Comparison of ENCODE assay signal across 8 cellular contexts in the genomic region with DNA sequence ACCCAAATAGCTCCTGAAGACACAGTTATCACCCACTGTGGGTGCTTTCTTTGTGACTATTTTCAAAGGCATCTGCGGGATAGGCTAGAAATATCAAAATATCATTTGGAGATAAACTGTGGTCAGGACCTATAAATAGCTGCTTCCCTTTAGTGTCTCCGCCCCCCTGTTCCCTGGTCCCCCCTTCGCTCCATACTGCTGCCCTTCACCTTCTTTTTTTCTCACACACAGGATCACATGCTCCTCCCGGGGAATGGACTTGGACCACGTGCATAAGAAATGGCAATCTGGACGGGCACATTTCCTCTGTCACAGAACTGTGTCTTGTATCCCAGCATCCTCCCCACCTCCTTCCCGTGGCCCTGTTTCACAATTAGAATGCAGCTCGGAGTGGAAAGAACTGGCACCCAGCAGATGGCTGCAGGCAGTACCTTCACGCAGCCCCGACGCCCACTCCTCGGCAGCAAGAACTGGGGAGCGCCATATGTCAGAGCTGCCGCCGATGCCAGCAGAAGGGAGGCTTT.
DNase-seq lines count a peak whose midpoint lies in the region; ATAC-seq and TF ChIP-seq lines count a peak whose summit lies in the region.

No MANE protein-coding gene starts in this region.

- H3K27me3 ChIP-seq in thoracic aorta (replicated peaks; ENCODE audit: insufficient read depth) = no peaks in the 10 kb centered on the region
- no peaks in the 10 kb centered on the region for H3K27me3 ChIP-seq in MM.1S (replicated peaks; ENCODE audit: insufficient read depth, low read length)

- peaks cover 11% of the 10 kb centered on the region for H3K27me3 Mint-ChIP-seq in activated CD8-positive, alpha-beta memory T cell treated with anti-CD3 and anti-CD28 coated beads, Interleukin-2, amount 10 ng/mL, durations not matched to agents 7 days and 5 days

- H3K4me2 ChIP-seq in MM.1S (ENCODE audit: low read depth, low read length) = no peak overlapping the region

- no peak overlapping the region for H3K27ac Mint-ChIP-seq in activated CD8-positive, alpha-beta memory T cell treated with anti-CD3 and anti-CD28 coated beads, Interleukin-2, amount 10 ng/mL, durations not matched to agents 7 days and 5 days

- H3K79me2 ChIP-seq in MM.1S (ENCODE audit: low read length) = no peaks in the 10 kb centered on the region

- ATAC-seq in activated CD8-positive, alpha-beta memory T cell treated with anti-CD3 and anti-CD28 coated beads, Interleukin-2, amount 10 ng/mL, durations not matched to agents 7 days and 5 days = no peak
- ATAC-seq in thoracic aorta (ENCODE audit: insufficient number of reproducible peaks, low FRiP score, low read depth) (peak; percentile 45), GM18909 (IDR thresholded peaks at IDR 0.05; ENCODE audit: poor library complexity, unreplicated experiment) (no peak)

- no peak overlapping the region for H3K9ac ChIP-seq in MM.1S (ENCODE audit: low read length)

- H3K27ac ChIP-seq in thoracic aorta (peak overlapping the region in 1 of 2 donors; percentile 2), MM.1S (ENCODE audit: low read length) (no peak overlapping the region)

- peak overlapping the region; percentile 56 for H3K4me3 ChIP-seq in thoracic aorta
- no peak overlapping the region for H3K4me3 ChIP-seq in MM.1S (ENCODE audit: low read length)

- H4K20me1 ChIP-seq in MM.1S (ENCODE audit: insufficient read depth, low read length) = no peaks in the 10 kb centered on the region

- H3F3A ChIP-seq in MM.1S (ENCODE audit: insufficient read depth, low read length) = no peaks in the 10 kb centered on the region

- no peaks in the 10 kb centered on the region for H3K9me2 ChIP-seq in MM.1S (replicated peaks; ENCODE audit: insufficient read depth, low read length)

- peaks cover 8% of the 10 kb centered on the region for H3K4me1 Mint-ChIP-seq in activated CD8-positive, alpha-beta memory T cell treated with anti-CD3 and anti-CD28 coated beads, Interleukin-2, amount 10 ng/mL, durations not matched to agents 7 days and 5 days

- H3K4me1 ChIP-seq in thoracic aorta (ENCODE audit: control insufficient read depth in 1 of 2, low read depth in 2 of 2) (peaks cover 4 to 27% of the 10 kb centered on the region in 2 donors), MM.1S (ENCODE audit: low read length) (no peaks in the 10 kb centered on the region)

- CTCF ChIA-PET in activated CD8-positive, alpha-beta memory T cell treated with anti-CD3 and anti-CD28 coated beads, Interleukin-2, amount 10 ng/mL, durations not matched to agents 7 days and 5 days (lab: Charles Lee) = interaction anchor here (1.4 to 2.9 kb wide), 3 partner anchors 13 to 139 kb away, joined by 3 to 16 read pairs (median 7); no protein-coding TSS in a partner anchor

- H3K9me3 ChIP-seq in thoracic aorta (no peaks in the 10 kb centered on the region), MM.1S (replicated peaks; ENCODE audit: insufficient read depth, low read length) (no peaks in the 10 kb centered on the region)

- H3K36me3 ChIP-seq in thoracic aorta = no peaks in the 10 kb centered on the region
- no peaks in the 10 kb centered on the region for H3K36me3 ChIP-seq in MM.1S (replicated peaks; ENCODE audit: insufficient read depth, low read length)

- TF ChIP-seq CTCF in thoracic aorta (IDR thresholded peaks at IDR 0.05) (no peak), MM.1S (IDR thresholded peaks at IDR 0.05; ENCODE audit: low read length) (no peak)

- no peaks in the 10 kb centered on the region for H3K36me3 Mint-ChIP-seq in activated CD8-positive, alpha-beta memory T cell treated with anti-CD3 and anti-CD28 coated beads, Interleukin-2, amount 10 ng/mL, durations not matched to agents 7 days and 5 days

- H2AFZ ChIP-seq in MM.1S (ENCODE audit: low read length) = no peak overlapping the region

- no peaks in the 10 kb centered on the region for H3K9me3 Mint-ChIP-seq in activated CD8-positive, alpha-beta memory T cell treated with anti-CD3 and anti-CD28 coated beads, Interleukin-2, amount 10 ng/mL, durations not matched to agents 7 days and 5 days (ENCODE audit: low read depth)

- H3K4me3 Mint-ChIP-seq in activated CD8-positive, alpha-beta memory T cell treated with anti-CD3 and anti-CD28 coated beads, Interleukin-2, amount 10 ng/mL, durations not matched to agents 7 days and 5 days = peak overlapping the region; percentile 1

- no peak for DNase-seq in activated CD8-positive, alpha-beta memory T cell treated with anti-CD3 and anti-CD28 coated beads, Interleukin-2, amount 10 ng/mL, durations not matched to agents 7 days and 5 days
- no peak for DNase-seq in activated CD8-positive, alpha-beta memory T cell treated with anti-CD3 and anti-CD28 coated beads, Interleukin-2, amount 50 U/mL, for 4 hours
- peak; percentile 25 for DNase-seq in activated naive CD4-positive, alpha-beta T cell treated with anti-CD3 and anti-CD28 coated beads, Interleukin-2, amount 50 U/mL, for 16 hours
- DNase-seq in hippocampal formation (lab: John Stamatoyannopoulos, UW) = peak; percentile 56 to 82
- peak; percentile 9 for DNase-seq in thoracic aorta (ENCODE audit: low spot score)
- no peak for DNase-seq in MM.1S
- no peak for DNase-seq in HUDEP-2 (lab: John Stamatoyannopoulos, UW; ENCODE audit: unreplicated experiment in 76 of 76)

Comparison
In these comparisons a context has a peak if more than half of its experiments do, and no peak if none do; other contexts are left out.
1. DNase-seq: peak in activated naive CD4-positive, alpha-beta T cell treated with anti-CD3 and anti-CD28 coated beads, Interleukin-2, amount 50 U/mL, for 16 hours (single experiment), hippocampal formation (2 of 2) and thoracic aorta (single experiment); none in activated CD8-positive, alpha-beta memory T cell treated with anti-CD3 and anti-CD28 coated beads, Interleukin-2, amount 10 ng/mL, durations not matched to agents 7 days and 5 days (single experiment), activated CD8-positive, alpha-beta memory T cell treated with anti-CD3 and anti-CD28 coated beads, Interleukin-2, amount 50 U/mL, for 4 hours (single experiment), MM.1S (single experiment) and HUDEP-2 (0 of 76).